16 cellular contexts compared by ENCODE assay signal in the genomic region with DNA sequence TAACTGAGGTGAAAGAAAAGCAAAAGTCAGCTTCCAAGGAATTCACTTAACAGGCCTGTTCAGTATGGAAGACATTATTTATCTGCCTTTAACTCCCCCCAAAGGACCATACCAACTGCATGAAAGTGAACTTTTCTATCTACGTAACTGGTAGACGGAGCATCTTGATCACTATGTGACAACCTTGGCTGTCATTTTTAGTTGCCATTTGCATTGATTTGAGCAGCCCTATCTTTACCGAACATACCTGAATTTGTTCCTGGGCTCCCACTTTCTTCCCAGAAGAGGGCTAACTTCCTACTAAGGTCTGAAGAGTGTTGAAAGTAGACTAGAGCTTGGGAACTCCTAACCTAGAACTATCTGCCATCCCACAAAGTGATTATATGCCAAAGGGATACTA.
"Had no signal": no experiment of that assay in that cellular context is flagged by ENCODE, and none has a peak within 500 bp of the region (broad histone marks: within the 10 kb centered on the region; RNA-seq: fewer than 3 reads in every experiment).

No MANE protein-coding gene starts in this region.

- H3K27ac Mint-ChIP-seq: activated naive CD4-positive, alpha-beta T cell treated with anti-CD3 and anti-CD28 coated beads, Interleukin-2, amount 10 ng/mL, durations not matched to agents 7 days and 5 days; activated T-helper 17 cell treated with anti-CD3 and anti-CD28 coated beads, Interleukin-2, amount 50 U/mL, for 72 hours; T-helper 17 cell had no signal

- H3K9me3 Mint-ChIP-seq: activated naive CD4-positive, alpha-beta T cell treated with anti-CD3 and anti-CD28 coated beads, Interleukin-2, amount 10 ng/mL, durations not matched to agents 7 days and 5 days; activated T-helper 17 cell treated with anti-CD3 and anti-CD28 coated beads, Interleukin-2, amount 50 U/mL, for 72 hours; naive B cell had no signal

- H3K4me1 Mint-ChIP-seq: activated naive CD4-positive, alpha-beta T cell treated with anti-CD3 and anti-CD28 coated beads, Interleukin-2, amount 10 ng/mL, durations not matched to agents 7 days and 5 days; activated T-helper 17 cell treated with anti-CD3 and anti-CD28 coated beads, Interleukin-2, amount 50 U/mL, for 72 hours had no signal

- H3K4me3 Mint-ChIP-seq: activated naive CD4-positive, alpha-beta T cell treated with anti-CD3 and anti-CD28 coated beads, Interleukin-2, amount 10 ng/mL, durations not matched to agents 7 days and 5 days; activated T-helper 17 cell treated with anti-CD3 and anti-CD28 coated beads, Interleukin-2, amount 50 U/mL, for 72 hours; naive B cell; T-helper 17 cell had no signal

- ATAC-seq: activated T-helper 17 cell treated with anti-CD3 and anti-CD28 coated beads, Interleukin-2, amount 50 U/mL, for 72 hours; body of pancreas; heart left ventricle; T-helper 17 cell had no signal

- DNase-seq: activated CD4-positive, alpha-beta T cell treated with anti-CD3 and anti-CD28 coated beads, Interleukin-2, amount 50 U/mL, for 48 hours; activated CD4-positive, CD25-positive, alpha-beta regulatory T cell; activated CD8-positive, alpha-beta memory T cell treated with anti-CD3 and anti-CD28 coated beads, Interleukin-2, amount 50 U/mL, for 48 hours; activated naive CD4-positive, alpha-beta T cell treated with anti-CD3 and anti-CD28 coated beads, Interleukin-2, amount 10 ng/mL, durations not matched to agents 7 days and 5 days; amniotic stem cell; body of pancreas; central memory CD4-positive, alpha-beta T cell; effector CD4-positive, alpha-beta T cell; heart left ventricle; naive B cell; retina; stimulated activated CD4-positive, alpha-beta T cell treated with anti-CD3 and anti-CD28 coated beads, Interleukin-15, amount 100 ng/mL, for 24 hours; stimulated activated CD4-positive, alpha-beta T cell treated with anti-CD3 and anti-CD28 coated beads, Interleukin-4, amount 100 ng/mL, for 4 hours; stomach; T-helper 17 cell had no signal

- H3K27me3 Mint-ChIP-seq: activated naive CD4-positive, alpha-beta T cell treated with anti-CD3 and anti-CD28 coated beads, Interleukin-2, amount 10 ng/mL, durations not matched to agents 7 days and 5 days; activated T-helper 17 cell treated with anti-CD3 and anti-CD28 coated beads, Interleukin-2, amount 50 U/mL, for 72 hours; naive B cell; T-helper 17 cell had no signal
